ENCODE assay signal across 20 cellular contexts in the genomic region with DNA sequence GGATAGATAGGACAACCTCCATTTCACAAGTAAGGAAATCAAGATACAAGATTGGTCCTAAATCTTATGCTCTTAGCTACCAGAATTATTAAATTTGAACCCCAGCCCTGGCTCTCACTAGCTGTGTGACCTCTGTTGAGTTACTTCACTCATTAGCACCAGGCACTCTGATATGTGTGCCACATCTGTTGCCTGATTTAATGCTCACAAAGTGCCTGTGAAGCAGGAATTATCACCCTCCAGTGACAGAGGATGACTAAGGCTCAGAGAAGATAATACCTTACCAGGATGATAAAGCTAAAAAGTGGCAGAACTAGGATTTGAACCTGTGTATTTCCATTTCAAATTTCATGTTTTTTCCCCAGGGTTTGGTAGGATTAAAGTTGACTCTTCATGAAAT.
"Had no signal": no experiment of that assay in that cellular context is flagged by ENCODE, and none has a peak within 500 bp of the region (broad histone marks: within the 10 kb centered on the region; RNA-seq: fewer than 3 reads in every experiment).

No MANE protein-coding gene starts in this region.

- H3K27me3 ChIP-seq: foreskin keratinocyte, spleen, testis, tibial nerve, upper lobe of right lung, vagina had no signal

- H3K9me3 ChIP-seq: spleen, testis, tibial nerve, upper lobe of right lung, vagina had no signal

- H3K4me1 Mint-ChIP-seq: naive thymus-derived CD4-positive, alpha-beta T cell; stimulated activated memory B cell treated with anti-CD40 and anti-IgM and Interleukin-4, amounts not matched to agents 10 μg/mL and 1 μg/mL and 100 μg/mL, for 72 hours had no signal

- H3K27ac ChIP-seq: foreskin keratinocyte, hepatocyte, spleen, testis, tibial nerve, upper lobe of right lung, vagina had no signal

- H3K4me3 Mint-ChIP-seq: endodermal cell; naive thymus-derived CD4-positive, alpha-beta T cell; nephron progenitor cell; stimulated activated memory B cell treated with anti-CD40 and anti-IgM and Interleukin-4, amounts not matched to agents 10 μg/mL and 1 μg/mL and 100 μg/mL, for 72 hours; stimulated activated naive CD8-positive, alpha-beta T cell treated with anti-CD3 and anti-CD28 coated beads, Interleukin-15, Interleukin-2, amounts not matched to agents 100 ng/mL and 50 ng/mL, for 24 hours had no signal

- H3K4me3 ChIP-seq: hepatocyte, spleen, testis, tibial nerve, upper lobe of right lung, vagina had no signal

- H3K9me3 Mint-ChIP-seq: nephron progenitor cell; stimulated activated memory B cell treated with anti-CD40 and anti-IgM and Interleukin-4, amounts not matched to agents 10 μg/mL and 1 μg/mL and 100 μg/mL, for 72 hours; stimulated activated naive CD8-positive, alpha-beta T cell treated with anti-CD3 and anti-CD28 coated beads, Interleukin-15, Interleukin-2, amounts not matched to agents 100 ng/mL and 50 ng/mL, for 24 hours had no signal

- H3K36me3 Mint-ChIP-seq: naive thymus-derived CD4-positive, alpha-beta T cell; stimulated activated memory B cell treated with anti-CD40 and anti-IgM and Interleukin-4, amounts not matched to agents 10 μg/mL and 1 μg/mL and 100 μg/mL, for 72 hours had no signal

- H3K36me3 ChIP-seq: spleen, tibial nerve, upper lobe of right lung, vagina had no signal

- H3K4me1 ChIP-seq: foreskin keratinocyte, spleen, testis, tibial nerve, upper lobe of right lung, vagina had no signal

- H3K27me3 Mint-ChIP-seq: stimulated activated memory B cell treated with anti-CD40 and anti-IgM and Interleukin-4, amounts not matched to agents 10 μg/mL and 1 μg/mL and 100 μg/mL, for 72 hours; stimulated activated naive CD8-positive, alpha-beta T cell treated with anti-CD3 and anti-CD28 coated beads, Interleukin-15, Interleukin-2, amounts not matched to agents 100 ng/mL and 50 ng/mL, for 24 hours had no signal

- DNase-seq: effector CD4-positive, alpha-beta T cell; endodermal cell; erythroblast; foreskin keratinocyte; head of caudate nucleus; kidney; left colon; naive thymus-derived CD4-positive, alpha-beta T cell; nephron progenitor cell; spleen; stimulated activated CD4-positive, alpha-beta T cell treated with anti-CD3 and anti-CD28 coated beads, Interleukin-15, amount 100 ng/mL, for 24 hours; stimulated activated CD4-positive, alpha-beta T cell treated with anti-CD3 and anti-CD28 coated beads, Interleukin-1b, Interleukin-23, amount 100 ng/mL, for 48 hours; stimulated activated CD4-positive, alpha-beta T cell treated with anti-CD3 and anti-CD28 coated beads, Interleukin-4, amount 100 ng/mL, for 24 hours; testis; upper lobe of right lung had no signal

- H3K27ac Mint-ChIP-seq: endodermal cell; naive thymus-derived CD4-positive, alpha-beta T cell; nephron progenitor cell; stimulated activated memory B cell treated with anti-CD40 and anti-IgM and Interleukin-4, amounts not matched to agents 10 μg/mL and 1 μg/mL and 100 μg/mL, for 72 hours; stimulated activated naive CD8-positive, alpha-beta T cell treated with anti-CD3 and anti-CD28 coated beads, Interleukin-15, Interleukin-2, amounts not matched to agents 100 ng/mL and 50 ng/mL, for 24 hours had no signal
